In genomic region chr3:12841085-12841969, GRCh38 we compare ENCODE assay signal across 8 cellular contexts. TPM values are rescaled to one million over a fixed set of nuclear protein-coding genes. Genes with fewer than 3 reads are reported as not detected.
DNase-seq lines count a peak whose midpoint lies in the region; ATAC-seq and TF ChIP-seq lines count a peak whose summit lies in the region.

Gene RPL32 (minus strand): TSS chr3:12841565. CDS start chr3:12840237, 1,328 bp downstream.

- H3K36me3 Mint-ChIP-seq in IgD-negative memory B cell = peaks cover 3% of the 10 kb centered on the region

- H3K9me3 Mint-ChIP-seq in IgD-negative memory B cell = no peaks in the 10 kb centered on the region

- no peaks in the 10 kb centered on the region for H3K27me3 Mint-ChIP-seq in IgD-negative memory B cell

- H3K4me1 Mint-ChIP-seq in IgD-negative memory B cell = peaks cover 19 to 38% (median 28%) of the 10 kb centered on the region in 3 donors

- intact Hi-C loops in mucosa of descending colon (cut with DNase I, micrococcal nuclease) = no loop called here

- TF ChIP-seq CTCF in mucosa of descending colon (IDR thresholded peaks at IDR 0.05) = peak; percentile 71

- peak within 1 kb of the TSS; percentile 96 to 99 (median 98) for H3K4me3 Mint-ChIP-seq in IgD-negative memory B cell

- peak; percentile 78 for DNase-seq in DMS153 (lab: John Stamatoyannopoulos, UW)
- DNase-seq in OCI-M1 (lab: John Stamatoyannopoulos, UW) = peak; percentile 97
- DNase-seq in activated T-cell treated with anti-CD3 and anti-CD28 coated beads for 24 hours (ENCODE audit: low read depth) = peak; percentile 80
- DNase-seq in epithelial cell of prostate (ENCODE audit: low read depth, low spot score) = peak; percentile 81
- peak; percentile 87 to 92 (median 91) for DNase-seq in mucosa of descending colon
- DNase-seq in stimulated activated CD8-positive, alpha-beta memory T cell treated with anti-CD3 and anti-CD28 coated beads, Interleukin-4, amount 100 ng/mL, for 24 hours (ENCODE audit: low read depth) = peak; percentile 73

- peaks cover 18% of the 10 kb centered on the region for H3K4me1 ChIP-seq in mucosa of descending colon (ENCODE audit: low read depth)

- peak within 1 kb of the TSS; percentile 99 to 100 (median 100) for H3K27ac Mint-ChIP-seq in IgD-negative memory B cell

- ATAC-seq in GM21529 (IDR thresholded peaks at IDR 0.05; ENCODE audit: unreplicated experiment) (peak; percentile 84), mucosa of descending colon (peak; percentile 96)

- peak within 1 kb of the TSS; percentile 84 for H3K27ac ChIP-seq in epithelial cell of prostate

- peak within 1 kb of the TSS; percentile 65 for H3K4me3 ChIP-seq in mucosa of descending colon

- H3K36me3 ChIP-seq in mucosa of descending colon (ENCODE audit: low read depth) = peaks cover 9% of the 10 kb centered on the region

- no peaks in the 10 kb centered on the region for H3K9me3 ChIP-seq in mucosa of descending colon

RNA-seq across cellular contexts. Expression of gene RPL32, which starts in this region (rescaled TPM):
- 3,703 TPM for polyA plus RNA-seq in IgD-negative memory B cell
- 1,000 to 10,000 TPM; 1,042 to 1,233 (median 1,185) TPM for total RNA-seq in mucosa of descending colon

Comparison
In these comparisons a context has a peak if more than half of its experiments do, and no peak if none do; other contexts are left out.
1. Peak in every context shown above with its lines: DNase-seq, ATAC-seq, H3K4me3 ChIP-seq and H3K27ac ChIP-seq.